ENCODE assay signal across 15 cellular contexts in genomic region chr10:121648493-121648892, GRCh38. TPM values are rescaled to one million over a fixed set of nuclear protein-coding genes. Genes with fewer than 3 reads are reported as not detected.
"Had no signal": no experiment of that assay in that cellular context is flagged by ENCODE, and none has a peak within 500 bp of the region (broad histone marks: within the 10 kb centered on the region; RNA-seq: fewer than 3 reads in every experiment).

No MANE protein-coding gene starts in this region.

- H3K4me1 ChIP-seq: breast epithelium, left ventricle myocardium inferior, tibial artery had no signal

- H3K4me3 ChIP-seq: breast epithelium, left ventricle myocardium inferior, mucosa of descending colon, tibial artery had no signal

- H3K36me3 ChIP-seq: breast epithelium, left ventricle myocardium inferior, tibial artery had no signal

- H3K9me3 ChIP-seq: breast epithelium, left ventricle myocardium inferior, mucosa of descending colon, tibial artery had no signal

- ATAC-seq: mucosa of descending colon, SK-N-SH treated with all-trans-retinoic acid at 6 μM for 48 hours, T-cell had no signal

- H3K27ac ChIP-seq: breast epithelium, left ventricle myocardium inferior, tibial artery had no signal

- DNase-seq: activated CD4-positive, alpha-beta T cell treated with anti-CD3 and anti-CD28 coated beads for 1 hour; activated naive CD8-positive, alpha-beta T cell treated with anti-CD3 and anti-CD28 coated beads for 36 hours; activated T-cell treated with anti-CD3 and anti-CD28 coated beads, Interleukin-2, amount 50 U/mL, for 1 hour; cortex of kidney; foreskin fibroblast; left ventricle myocardium inferior; mammary epithelial cell; mucosa of descending colon; nephron progenitor cell; stimulated activated CD4-positive, alpha-beta T cell treated with anti-CD3 and anti-CD28 coated beads, Interleukin-4, amount 100 ng/mL, for 1 hour; stimulated activated naive CD4-positive, alpha-beta T cell treated with Interleukin-2 at 50 U/mL for 16 hours; T-cell; tibial artery had no signal

RNA-seq across cellular contexts. Expression of gene FGFR2, which starts 50.2 kb away (rescaled TPM):
- total RNA-seq: activated naive CD8-positive, alpha-beta T cell treated with anti-CD3 and anti-CD28 coated beads for 36 hours had no signal
